In the genomic region with DNA sequence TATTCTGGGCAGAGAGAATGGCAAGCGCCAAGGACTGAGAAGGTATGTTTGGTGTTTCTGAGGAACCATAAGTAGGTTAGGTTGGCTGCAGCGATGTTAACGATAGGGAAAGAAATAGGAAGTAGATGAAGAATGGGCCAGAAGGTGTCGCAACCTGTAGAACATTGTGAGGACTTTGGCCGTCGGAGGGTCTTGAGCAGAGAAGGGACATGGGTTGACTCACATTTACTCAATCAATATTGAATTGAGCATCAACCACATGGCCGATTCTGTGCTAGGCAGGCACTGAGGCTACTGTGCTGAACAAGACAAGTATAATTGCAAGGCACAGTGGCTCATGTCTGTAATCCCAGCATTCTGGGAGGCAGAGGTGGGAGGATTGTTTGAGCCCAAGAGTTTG, we compare ENCODE assay signal across 1 cellular context.
TF ChIP-seq lines count a peak whose summit lies in the region.

No MANE protein-coding gene starts in this region.

TF ChIP-seq in HepG2, 621 proteins besides CTCF, POLR2A, EP300 and RAD21 (continued from another document and continues in another):
- no peak for TF ChIP-seq SOX13 (IDR thresholded peaks at IDR 0.05)
- 0 out of 4 replicates have a peak, but pooled peaks of 1 of the 2 experiments have one; percentile 38 for TF ChIP-seq SOX13 (CRISPR knock-in tag; conservative IDR thresholded peaks at IDR 0.05 in 1 of 2, IDR thresholded peaks at IDR 0.05 in 1 of 2)
- TF ChIP-seq AGO1 (IDR thresholded peaks at IDR 0.05; ENCODE audit: low read depth, low read length, poor library complexity, severe bottlenecking): no peak
- TF ChIP-seq E2F1 (CRISPR knock-in tag; IDR thresholded peaks at IDR 0.05): no peak
- peak; percentile 57; the same call in 1 of the 2 replicates for TF ChIP-seq KAT2B (IDR thresholded peaks at IDR 0.05; ENCODE audit: borderline replicate concordance, low read depth, low read length)
- TF ChIP-seq ZNF33B (CRISPR knock-in tag; IDR thresholded peaks at IDR 0.05): no peak
- no peak for TF ChIP-seq MNT (IDR thresholded peaks at IDR 0.05)
- TF ChIP-seq SOX5 (CRISPR knock-in tag; IDR thresholded peaks at IDR 0.05; ENCODE audit: borderline replicate concordance): 0 out of 2 replicates have a peak, but pooled peaks have one; percentile 30
- TF ChIP-seq ZNF335 (CRISPR knock-in tag; IDR thresholded peaks at IDR 0.05): 0 out of 2 replicates have a peak, but pooled peaks have one; percentile 49
- no peak for TF ChIP-seq RFXAP (CRISPR knock-in tag; IDR thresholded peaks at IDR 0.05; ENCODE audit: borderline replicate concordance)
- TF ChIP-seq HNF4A (CRISPR knock-in tag; IDR thresholded peaks at IDR 0.05): peak; percentile 78
- peak; percentile 65 for TF ChIP-seq ARID5B (CRISPR knock-in tag; IDR thresholded peaks at IDR 0.05)
- TF ChIP-seq SOX6 (IDR thresholded peaks at IDR 0.05): no peak
- TF ChIP-seq SOX6 (CRISPR knock-in tag; IDR thresholded peaks at IDR 0.05): peak; percentile 39
- TF ChIP-seq ZNF205 (CRISPR knock-in tag; IDR thresholded peaks at IDR 0.05): peak; percentile 93; the same call in 1 of the 2 replicates
- no peak for TF ChIP-seq KDM1A (CRISPR knock-in tag; IDR thresholded peaks at IDR 0.05)
- peak; percentile 89 for TF ChIP-seq GATAD2A (CRISPR knock-in tag; IDR thresholded peaks at IDR 0.05)
- TF ChIP-seq ELF1 (CRISPR knock-in tag; IDR thresholded peaks at IDR 0.05): peak; percentile 22; the same call in 1 of the 2 replicates
- no peak for TF ChIP-seq NFIB (CRISPR knock-in tag; IDR thresholded peaks at IDR 0.05; ENCODE audit: borderline replicate concordance)
- no peak for TF ChIP-seq HDAC6 (IDR thresholded peaks at IDR 0.05; ENCODE audit: low read depth, low read length)
- no peak for TF ChIP-seq ZNF510 (CRISPR knock-in tag; IDR thresholded peaks at IDR 0.05; ENCODE audit: low read depth)
- no peak for TF ChIP-seq ZNF607 (CRISPR knock-in tag; IDR thresholded peaks at IDR 0.05; ENCODE audit: borderline replicate concordance)
- no peak for TF ChIP-seq ZNF564 (CRISPR knock-in tag; IDR thresholded peaks at IDR 0.05)
- no peak for TF ChIP-seq ZNF773 (CRISPR knock-in tag; IDR thresholded peaks at IDR 0.05; ENCODE audit: borderline replicate concordance)
- TF ChIP-seq CEBPB (IDR thresholded peaks at IDR 0.05; ENCODE audit: borderline replicate concordance, low read depth, low read length): peak; percentile 96
- TF ChIP-seq ZNF354B (CRISPR knock-in tag; IDR thresholded peaks at IDR 0.05): no peak
- TF ChIP-seq ZNF138 (CRISPR knock-in tag; IDR thresholded peaks at IDR 0.05; ENCODE audit: low read depth): no peak
- 0 out of 2 replicates have a peak, but pooled peaks have one; percentile 14 for TF ChIP-seq TARDBP (CRISPR knock-in tag; IDR thresholded peaks at IDR 0.05)
- no peak for TF ChIP-seq PCBP2 (optimal IDR thresholded peaks at IDR 0.05; ENCODE audit: low read depth, low read length, poor library complexity, severe bottlenecking)
- TF ChIP-seq HIVEP1 (CRISPR knock-in tag; IDR thresholded peaks at IDR 0.05): no peak
- TF ChIP-seq ZNF605 (CRISPR knock-in tag; IDR thresholded peaks at IDR 0.05): peak; percentile 27; the same call in 1 of the 2 replicates
- 0 out of 2 replicates have a peak, but pooled peaks have one; percentile 29 for TF ChIP-seq ZNF556 (CRISPR knock-in tag; IDR thresholded peaks at IDR 0.05; ENCODE audit: borderline replicate concordance)
- TF ChIP-seq, protein P1, sequence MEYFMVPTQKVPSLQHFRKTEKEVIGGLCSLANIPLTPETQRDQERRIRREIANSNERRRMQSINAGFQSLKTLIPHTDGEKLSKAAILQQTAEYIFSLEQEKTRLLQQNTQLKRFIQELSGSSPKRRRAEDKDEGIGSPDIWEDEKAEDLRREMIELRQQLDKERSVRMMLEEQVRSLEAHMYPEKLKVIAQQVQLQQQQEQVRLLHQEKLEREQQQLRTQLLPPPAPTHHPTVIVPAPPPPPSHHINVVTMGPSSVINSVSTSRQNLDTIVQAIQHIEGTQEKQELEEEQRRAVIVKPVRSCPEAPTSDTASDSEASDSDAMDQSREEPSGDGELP (IDR thresholded peaks at IDR 0.05; ENCODE audit: borderline replicate concordance, low read depth): no peak
- TF ChIP-seq KLF16 (CRISPR knock-in tag; IDR thresholded peaks at IDR 0.05): no peak
- TF ChIP-seq EEA1 (CRISPR knock-in tag; IDR thresholded peaks at IDR 0.05; ENCODE audit: borderline replicate concordance): 0 out of 2 replicates have a peak, but pooled peaks have one; percentile 37
- TF ChIP-seq POGZ (CRISPR knock-in tag; IDR thresholded peaks at IDR 0.05): peak; percentile 42; the same call in 1 of the 2 replicates
- TF ChIP-seq IKZF5 (CRISPR knock-in tag; IDR thresholded peaks at IDR 0.05): no peak
- TF ChIP-seq, protein P2, sequence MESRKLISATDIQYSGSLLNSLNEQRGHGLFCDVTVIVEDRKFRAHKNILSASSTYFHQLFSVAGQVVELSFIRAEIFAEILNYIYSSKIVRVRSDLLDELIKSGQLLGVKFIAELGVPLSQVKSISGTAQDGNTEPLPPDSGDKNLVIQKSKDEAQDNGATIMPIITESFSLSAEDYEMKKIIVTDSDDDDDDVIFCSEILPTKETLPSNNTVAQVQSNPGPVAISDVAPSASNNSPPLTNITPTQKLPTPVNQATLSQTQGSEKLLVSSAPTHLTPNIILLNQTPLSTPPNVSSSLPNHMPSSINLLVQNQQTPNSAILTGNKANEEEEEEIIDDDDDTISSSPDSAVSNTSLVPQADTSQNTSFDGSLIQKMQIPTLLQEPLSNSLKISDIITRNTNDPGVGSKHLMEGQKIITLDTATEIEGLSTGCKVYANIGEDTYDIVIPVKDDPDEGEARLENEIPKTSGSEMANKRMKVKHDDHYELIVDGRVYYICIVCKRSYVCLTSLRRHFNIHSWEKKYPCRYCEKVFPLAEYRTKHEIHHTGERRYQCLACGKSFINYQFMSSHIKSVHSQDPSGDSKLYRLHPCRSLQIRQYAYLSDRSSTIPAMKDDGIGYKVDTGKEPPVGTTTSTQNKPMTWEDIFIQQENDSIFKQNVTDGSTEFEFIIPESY (CRISPR knock-in tag; IDR thresholded peaks at IDR 0.05): no peak
- TF ChIP-seq GTF2F1 (IDR thresholded peaks at IDR 0.05; ENCODE audit: low read length): no peak
- TF ChIP-seq NR2C2 (CRISPR knock-in tag; IDR thresholded peaks at IDR 0.05; ENCODE audit: borderline replicate concordance): no peak
- no peak for TF ChIP-seq RXRB (CRISPR knock-in tag; IDR thresholded peaks at IDR 0.05; ENCODE audit: borderline replicate concordance)
- TF ChIP-seq MXD4 (CRISPR knock-in tag; IDR thresholded peaks at IDR 0.05): no peak
- no peak for TF ChIP-seq ERF (CRISPR knock-in tag; IDR thresholded peaks at IDR 0.05)
- TF ChIP-seq GZF1 (CRISPR knock-in tag; IDR thresholded peaks at IDR 0.05): no peak
- TF ChIP-seq, protein P3, sequence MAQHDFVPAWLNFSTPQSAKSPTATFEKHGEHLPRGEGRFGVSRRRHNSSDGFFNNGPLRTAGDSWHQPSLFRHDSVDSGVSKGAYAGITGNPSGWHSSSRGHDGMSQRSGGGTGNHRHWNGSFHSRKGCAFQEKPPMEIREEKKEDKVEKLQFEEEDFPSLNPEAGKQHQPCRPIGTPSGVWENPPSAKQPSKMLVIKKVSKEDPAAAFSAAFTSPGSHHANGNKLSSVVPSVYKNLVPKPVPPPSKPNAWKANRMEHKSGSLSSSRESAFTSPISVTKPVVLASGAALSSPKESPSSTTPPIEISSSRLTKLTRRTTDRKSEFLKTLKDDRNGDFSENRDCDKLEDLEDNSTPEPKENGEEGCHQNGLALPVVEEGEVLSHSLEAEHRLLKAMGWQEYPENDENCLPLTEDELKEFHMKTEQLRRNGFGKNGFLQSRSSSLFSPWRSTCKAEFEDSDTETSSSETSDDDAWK (CRISPR knock-in tag; IDR thresholded peaks at IDR 0.05): no peak
- peak; percentile 82 for TF ChIP-seq ONECUT2 (CRISPR knock-in tag; IDR thresholded peaks at IDR 0.05)
- TF ChIP-seq FOSL2 (CRISPR knock-in tag; IDR thresholded peaks at IDR 0.05): peak; percentile 87
- no peak for TF ChIP-seq ZNF567 (CRISPR knock-in tag; IDR thresholded peaks at IDR 0.05; ENCODE audit: borderline replicate concordance)
- no peak for TF ChIP-seq MZF1 (CRISPR knock-in tag; IDR thresholded peaks at IDR 0.05; ENCODE audit: borderline replicate concordance)
- TF ChIP-seq HOXA3 (CRISPR knock-in tag; IDR thresholded peaks at IDR 0.05): peak; percentile 74
- no peak for TF ChIP-seq ZNF44 (CRISPR knock-in tag; IDR thresholded peaks at IDR 0.05)
- 0 out of 2 replicates have a peak, but pooled peaks have one; percentile 26 for TF ChIP-seq ZBTB38 (CRISPR knock-in tag; IDR thresholded peaks at IDR 0.05)
- no peak for TF ChIP-seq FOXA1 (IDR thresholded peaks at IDR 0.05)
- TF ChIP-seq FOXA1 (CRISPR knock-in tag; IDR thresholded peaks at IDR 0.05): peak; percentile 44; the same call in 1 of the 2 replicates
- TF ChIP-seq GRHL1 (CRISPR knock-in tag; conservative IDR thresholded peaks at IDR 0.05): no peak
- no peak for TF ChIP-seq ZNF20 (CRISPR knock-in tag; IDR thresholded peaks at IDR 0.05)
